ENCODE assay signal across 1 cellular context in the genomic region with DNA sequence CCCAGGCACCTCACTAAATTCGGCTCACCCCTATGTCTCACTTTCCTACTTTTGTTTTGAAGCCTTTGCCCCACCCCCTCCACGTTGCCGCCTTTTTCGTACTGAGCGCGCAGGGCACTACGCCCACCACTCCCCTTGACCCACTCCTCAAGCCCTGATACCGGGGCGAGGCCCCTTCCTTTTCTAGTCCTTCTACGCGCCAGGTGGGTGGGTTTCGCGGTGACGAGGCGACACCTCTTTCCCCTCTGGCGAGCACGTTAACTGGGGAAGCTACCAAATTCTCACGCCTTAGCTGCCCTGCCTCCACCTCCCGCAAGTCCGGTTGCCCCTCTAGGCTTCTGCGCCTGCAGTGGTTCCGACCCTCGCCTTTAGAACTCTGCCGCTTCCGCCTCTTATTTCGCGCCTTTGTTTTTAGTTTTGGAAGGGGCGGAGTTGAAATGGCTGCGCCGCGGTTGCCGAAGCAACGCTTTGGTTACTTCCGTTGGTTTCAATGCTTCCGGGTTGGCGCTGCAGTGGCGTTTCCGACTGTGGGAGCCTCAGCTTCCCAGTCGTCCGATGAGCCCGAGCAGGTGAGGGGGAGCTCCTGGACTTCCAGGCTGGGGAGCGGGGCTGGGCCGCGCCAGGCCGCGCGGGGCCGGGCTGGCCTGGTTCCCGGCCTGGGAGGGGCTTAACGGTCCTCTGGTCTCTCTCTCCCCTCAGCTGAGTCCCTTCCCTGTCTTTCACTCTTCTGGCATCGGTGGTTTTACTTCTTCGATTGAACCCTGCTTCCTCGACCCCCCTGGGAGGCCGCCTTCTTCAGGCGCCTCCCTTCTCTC.
TF ChIP-seq lines count a peak whose summit lies in the region.

Gene SLC25A14 (plus strand): TSS at position 512 of the 815 bp plus-strand sequence. CDS start 360 bp downstream, outside the sequence.

TF ChIP-seq in WTC11, 78 proteins besides CTCF, POLR2A, EP300 and RAD21 (continued from another document):
- TF ChIP-seq, protein P1, sequence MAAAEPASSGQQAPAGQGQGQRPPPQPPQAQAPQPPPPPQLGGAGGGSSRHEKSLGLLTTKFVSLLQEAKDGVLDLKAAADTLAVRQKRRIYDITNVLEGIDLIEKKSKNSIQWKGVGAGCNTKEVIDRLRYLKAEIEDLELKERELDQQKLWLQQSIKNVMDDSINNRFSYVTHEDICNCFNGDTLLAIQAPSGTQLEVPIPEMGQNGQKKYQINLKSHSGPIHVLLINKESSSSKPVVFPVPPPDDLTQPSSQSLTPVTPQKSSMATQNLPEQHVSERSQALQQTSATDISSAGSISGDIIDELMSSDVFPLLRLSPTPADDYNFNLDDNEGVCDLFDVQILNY (CRISPR knock-in tag; IDR thresholded peaks at IDR 0.05) = no peak
- TF ChIP-seq, protein P2, sequence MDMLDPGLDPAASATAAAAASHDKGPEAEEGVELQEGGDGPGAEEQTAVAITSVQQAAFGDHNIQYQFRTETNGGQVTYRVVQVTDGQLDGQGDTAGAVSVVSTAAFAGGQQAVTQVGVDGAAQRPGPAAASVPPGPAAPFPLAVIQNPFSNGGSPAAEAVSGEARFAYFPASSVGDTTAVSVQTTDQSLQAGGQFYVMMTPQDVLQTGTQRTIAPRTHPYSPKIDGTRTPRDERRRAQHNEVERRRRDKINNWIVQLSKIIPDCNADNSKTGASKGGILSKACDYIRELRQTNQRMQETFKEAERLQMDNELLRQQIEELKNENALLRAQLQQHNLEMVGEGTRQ (CRISPR knock-in tag; IDR thresholded peaks at IDR 0.05) = no peak
- TF ChIP-seq TP53 (CRISPR knock-in tag; IDR thresholded peaks at IDR 0.05) (no peak), TEAD4 (CRISPR knock-in tag; IDR thresholded peaks at IDR 0.05) (no peak), ATF1 (CRISPR knock-in tag; IDR thresholded peaks at IDR 0.05) (no peak), CREM (CRISPR knock-in tag; IDR thresholded peaks at IDR 0.05) (no peak)
- TF ChIP-seq, protein P3, sequence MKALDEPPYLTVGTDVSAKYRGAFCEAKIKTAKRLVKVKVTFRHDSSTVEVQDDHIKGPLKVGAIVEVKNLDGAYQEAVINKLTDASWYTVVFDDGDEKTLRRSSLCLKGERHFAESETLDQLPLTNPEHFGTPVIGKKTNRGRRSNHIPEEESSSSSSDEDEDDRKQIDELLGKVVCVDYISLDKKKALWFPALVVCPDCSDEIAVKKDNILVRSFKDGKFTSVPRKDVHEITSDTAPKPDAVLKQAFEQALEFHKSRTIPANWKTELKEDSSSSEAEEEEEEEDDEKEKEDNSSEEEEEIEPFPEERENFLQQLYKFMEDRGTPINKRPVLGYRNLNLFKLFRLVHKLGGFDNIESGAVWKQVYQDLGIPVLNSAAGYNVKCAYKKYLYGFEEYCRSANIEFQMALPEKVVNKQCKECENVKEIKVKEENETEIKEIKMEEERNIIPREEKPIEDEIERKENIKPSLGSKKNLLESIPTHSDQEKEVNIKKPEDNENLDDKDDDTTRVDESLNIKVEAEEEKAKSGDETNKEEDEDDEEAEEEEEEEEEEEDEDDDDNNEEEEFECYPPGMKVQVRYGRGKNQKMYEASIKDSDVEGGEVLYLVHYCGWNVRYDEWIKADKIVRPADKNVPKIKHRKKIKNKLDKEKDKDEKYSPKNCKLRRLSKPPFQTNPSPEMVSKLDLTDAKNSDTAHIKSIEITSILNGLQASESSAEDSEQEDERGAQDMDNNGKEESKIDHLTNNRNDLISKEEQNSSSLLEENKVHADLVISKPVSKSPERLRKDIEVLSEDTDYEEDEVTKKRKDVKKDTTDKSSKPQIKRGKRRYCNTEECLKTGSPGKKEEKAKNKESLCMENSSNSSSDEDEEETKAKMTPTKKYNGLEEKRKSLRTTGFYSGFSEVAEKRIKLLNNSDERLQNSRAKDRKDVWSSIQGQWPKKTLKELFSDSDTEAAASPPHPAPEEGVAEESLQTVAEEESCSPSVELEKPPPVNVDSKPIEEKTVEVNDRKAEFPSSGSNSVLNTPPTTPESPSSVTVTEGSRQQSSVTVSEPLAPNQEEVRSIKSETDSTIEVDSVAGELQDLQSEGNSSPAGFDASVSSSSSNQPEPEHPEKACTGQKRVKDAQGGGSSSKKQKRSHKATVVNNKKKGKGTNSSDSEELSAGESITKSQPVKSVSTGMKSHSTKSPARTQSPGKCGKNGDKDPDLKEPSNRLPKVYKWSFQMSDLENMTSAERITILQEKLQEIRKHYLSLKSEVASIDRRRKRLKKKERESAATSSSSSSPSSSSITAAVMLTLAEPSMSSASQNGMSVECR (CRISPR knock-in tag; IDR thresholded peaks at IDR 0.05; ENCODE audit: borderline replicate concordance) = 0 out of 2 replicates have a peak, but pooled peaks have one; percentile 48
- TF ChIP-seq, protein P4, sequence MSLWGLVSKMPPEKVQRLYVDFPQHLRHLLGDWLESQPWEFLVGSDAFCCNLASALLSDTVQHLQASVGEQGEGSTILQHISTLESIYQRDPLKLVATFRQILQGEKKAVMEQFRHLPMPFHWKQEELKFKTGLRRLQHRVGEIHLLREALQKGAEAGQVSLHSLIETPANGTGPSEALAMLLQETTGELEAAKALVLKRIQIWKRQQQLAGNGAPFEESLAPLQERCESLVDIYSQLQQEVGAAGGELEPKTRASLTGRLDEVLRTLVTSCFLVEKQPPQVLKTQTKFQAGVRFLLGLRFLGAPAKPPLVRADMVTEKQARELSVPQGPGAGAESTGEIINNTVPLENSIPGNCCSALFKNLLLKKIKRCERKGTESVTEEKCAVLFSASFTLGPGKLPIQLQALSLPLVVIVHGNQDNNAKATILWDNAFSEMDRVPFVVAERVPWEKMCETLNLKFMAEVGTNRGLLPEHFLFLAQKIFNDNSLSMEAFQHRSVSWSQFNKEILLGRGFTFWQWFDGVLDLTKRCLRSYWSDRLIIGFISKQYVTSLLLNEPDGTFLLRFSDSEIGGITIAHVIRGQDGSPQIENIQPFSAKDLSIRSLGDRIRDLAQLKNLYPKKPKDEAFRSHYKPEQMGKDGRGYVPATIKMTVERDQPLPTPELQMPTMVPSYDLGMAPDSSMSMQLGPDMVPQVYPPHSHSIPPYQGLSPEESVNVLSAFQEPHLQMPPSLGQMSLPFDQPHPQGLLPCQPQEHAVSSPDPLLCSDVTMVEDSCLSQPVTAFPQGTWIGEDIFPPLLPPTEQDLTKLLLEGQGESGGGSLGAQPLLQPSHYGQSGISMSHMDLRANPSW (CRISPR knock-in tag; conservative IDR thresholded peaks at IDR 0.05; ENCODE audit: low read depth) = no peak
